ENCODE assay signal across 17 cellular contexts in genomic region chr15:48904758-48905157, GRCh38. TPM values are rescaled to one million over a fixed set of nuclear protein-coding genes. Genes with fewer than 3 reads are reported as not detected.
A peak's percentile ranks its signal among the peaks of the same experiment; 100 is the strongest.
DNase-seq lines count a peak whose midpoint lies in the region; ATAC-seq and TF ChIP-seq lines count a peak whose summit lies in the region.
"Had no signal": no experiment of that assay in that cellular context is flagged by ENCODE, and none has a peak within 500 bp of the region (broad histone marks: within the 10 kb centered on the region; RNA-seq: fewer than 3 reads in every experiment).

No MANE protein-coding gene starts in this region.

- no peaks in the 10 kb centered on the region for H4K20me1 ChIP-seq in IMR-90 (ENCODE audit: insufficient read depth, low read length)

- TF ChIP-seq CTCF in HEK293 (tag by site-specific recombination; IDR thresholded peaks at IDR 0.05) = no peak
- TF ChIP-seq CTCF in IMR-90 (conservative IDR thresholded peaks at IDR 0.05; ENCODE audit: low read depth, low read length) = no peak
- no peak for TF ChIP-seq CTCF in ascending aorta (IDR thresholded peaks at IDR 0.05)
- TF ChIP-seq CTCF in dorsolateral prefrontal cortex (IDR thresholded peaks at IDR 0.05 in 54 of 56, conservative IDR thresholded peaks at IDR 0.05 in 2 of 56; ENCODE audit: low read depth in 1 of 56, partially characterized antibody in 56 of 56) = no peak

- H3K18ac ChIP-seq in IMR-90 (ENCODE audit: low read depth, low read length) (no peak overlapping the region), mesenchymal stem cell (ENCODE audit: low read depth in 1 of 2, low read length in 2 of 2) (no peak overlapping the region)

- H3K9ac ChIP-seq in IMR-90 (ENCODE audit: low read depth, low read length) (no peak overlapping the region), mesenchymal stem cell (ENCODE audit: low read length) (no peak overlapping the region)
- H3K9ac ChIP-seq: GM23248 had no signal

- H2BK12ac ChIP-seq in mesenchymal stem cell (ENCODE audit: low read length in 2 of 2) = no peak overlapping the region

- H2BK5ac ChIP-seq in IMR-90 (ENCODE audit: low read depth, low read length, poor library complexity, severe bottlenecking) (no peak overlapping the region), mesenchymal stem cell (ENCODE audit: low read depth, low read length, poor library complexity, severe bottlenecking) (no peak overlapping the region)

- H4K8ac ChIP-seq in IMR-90 (ENCODE audit: low read depth in 2 of 2, low read length in 2 of 2) (no peak overlapping the region), mesenchymal stem cell (ENCODE audit: low read length) (no peak overlapping the region)

- no peak overlapping the region for H4K5ac ChIP-seq in IMR-90 (ENCODE audit: low read depth, low read length)

- POLR2A ChIA-PET in HEK293 (lab: Yijun Ruan, JAX) = no interaction called here
- POLR2A ChIA-PET in IMR-90 (lab: Charles Lee; ENCODE audit: unreplicated experiment) = no interaction called here

- intact Hi-C loops in IMR-90 (cut with micrococcal nuclease) = no loop called here
- intact Hi-C loops in ascending aorta (cut with DNase I) = no loop called here
- intact Hi-C loops in dorsolateral prefrontal cortex (cut with DNase I) = no loop called here

- H3K4me3 ChIP-seq in HEK293 (ENCODE audit: low read depth, low read length) (no peak overlapping the region), IMR-90 (ENCODE audit: insufficient read depth, low read depth, low read length) (no peak overlapping the region), ascending aorta (no peak overlapping the region), mesenchymal stem cell (ENCODE audit: insufficient read depth in 1 of 2, low read depth in 1 of 2, low read length in 2 of 2) (no peak overlapping the region), dorsolateral prefrontal cortex (no peak overlapping the region)
- H3K4me3 ChIP-seq: GM23248, HAP-1 had no signal

- no peak overlapping the region for H3K4me2 ChIP-seq in IMR-90 (ENCODE audit: low read depth, low read length)
- no peak overlapping the region for H3K4me2 ChIP-seq in mesenchymal stem cell (ENCODE audit: low read length, poor library complexity, severe bottlenecking)

- no peak overlapping the region for H3K56ac ChIP-seq in IMR-90 (ENCODE audit: extremely low read depth, insufficient read depth, low read length)

- BruUV-seq in IMR-90 (replicated peaks; lab: Mats Ljungman, UMichigan) = no TSS peak

- in situ Hi-C loops in IMR-90 (cut with MboI; ENCODE audit: low sequenced_read_pairs) = no loop called here

- CTCF ChIA-PET in HEK293 (lab: Yijun Ruan, JAX) (no interaction called here), IMR-90 (lab: Yijun Ruan, JAX) (interaction anchor here (0.6 kb wide), 1 partner anchor 12 kb away, joined by 4 read pairs; no protein-coding TSS in a partner anchor)

- H3K9me3 ChIP-seq in HEK293 (ENCODE audit: control insufficient read depth, insufficient read depth, low read depth, low read length) (no peaks in the 10 kb centered on the region), IMR-90 (ENCODE audit: control insufficient read depth, insufficient read depth, low read length) (no peaks in the 10 kb centered on the region), ascending aorta (no peaks in the 10 kb centered on the region), mesenchymal stem cell (ENCODE audit: control insufficient read depth, low read length) (no peaks in the 10 kb centered on the region)
- H3K9me3 ChIP-seq: BE2C, HAP-1 had no signal

- no peak overlapping the region for H2BK15ac ChIP-seq in IMR-90 (ENCODE audit: low read depth, low read length)
- H2BK15ac ChIP-seq in mesenchymal stem cell (ENCODE audit: low read depth, poor library complexity, severe bottlenecking) = no peak overlapping the region

- TF ChIP-seq RAD21 in IMR-90 (IDR thresholded peaks at IDR 0.05; ENCODE audit: low read length) = no peak

- peak overlapping the region; percentile 53; the same call in 1 of the 2 replicates for H2AK5ac ChIP-seq in IMR-90 (ENCODE audit: low read depth, low read length)
- no peak overlapping the region for H2AK5ac ChIP-seq in mesenchymal stem cell (ENCODE audit: low read length, severe bottlenecking)

- no peak overlapping the region for H3K14ac ChIP-seq in IMR-90 (replicated peaks; ENCODE audit: low read depth, low read length)
- no peak overlapping the region for H3K14ac ChIP-seq in mesenchymal stem cell (ENCODE audit: low read length in 2 of 2)

- dilution Hi-C loops in IMR-90 (cut with HindIII; ENCODE audit: low sequenced_read_pairs, unreplicated experiment) = no loop called here

- 82% methylated on average over 2 of the region's 4 CpGs; no CpG with 5 or more reads in 1 of the 2 experiments for WGBS in IMR-90 (ENCODE audit: extremely low coverage in 2 of 2, insufficient read length in 1 of 2), 2 experiments
- 93% methylated on average over 4 of the region's 4 CpGs for WGBS in mesenchymal stem cell

- H3K4ac ChIP-seq in IMR-90 (ENCODE audit: low read depth, low read length) (no peak overlapping the region), mesenchymal stem cell (ENCODE audit: low read depth in 1 of 2, low read length in 2 of 2) (no peak overlapping the region)

- no peak for ATAC-seq in IMR-90 (ENCODE audit: low read depth)
- ATAC-seq in GM21717 (IDR thresholded peaks at IDR 0.05; ENCODE audit: unreplicated experiment) = no peak
- ATAC-seq in GM19463 (IDR thresholded peaks at IDR 0.05; ENCODE audit: unreplicated experiment) = no peak

- DNase-seq in IMR-90 (no peak), ascending aorta (ENCODE audit: low spot score in 2 of 2) (no peak), mesenchymal stem cell (no peak), dorsolateral prefrontal cortex (no peak)
- no peak for DNase-seq in activated T-cell treated with anti-CD3 and anti-CD28 coated beads, Interleukin-2, amount 50 U/mL, for 1 hour
- DNase-seq: ACHN; BE2C; C1 segment of cervical spinal cord; CD4-positive, CD25-positive, alpha-beta regulatory T cell; CD8-positive, alpha-beta memory T cell; COR-L47; GM23248 had no signal

- H3K23ac ChIP-seq in IMR-90 (ENCODE audit: low read depth, low read length) (no peak overlapping the region), mesenchymal stem cell (ENCODE audit: low read length in 2 of 2) (peak overlapping the region in 1 of 2 experiments; percentile 89)

- H3K27ac ChIP-seq in HEK293 (ENCODE audit: extremely low read depth, low read depth, low read length) (no peak overlapping the region), IMR-90 (ENCODE audit: insufficient read depth, low read length) (no peak overlapping the region), ascending aorta (peak overlapping the region; percentile 54 to 56), mesenchymal stem cell (ENCODE audit: low read length, poor library complexity, severe bottlenecking) (no peak overlapping the region), dorsolateral prefrontal cortex (peak overlapping the region in 2 of 59 donors; percentile 0 to 48)
- H3K27ac ChIP-seq: GM23248 had no signal

- H3K27me3 ChIP-seq in IMR-90 (ENCODE audit: control insufficient read depth, insufficient read depth, low read length) = no peaks in the 10 kb centered on the region
- no peaks in the 10 kb centered on the region for H3K27me3 ChIP-seq in ascending aorta
- H3K27me3 ChIP-seq in mesenchymal stem cell (ENCODE audit: control insufficient read depth in 1 of 2, insufficient read depth in 1 of 2, low read length in 2 of 2) = no peaks in the 10 kb centered on the region
- no peaks in the 10 kb centered on the region for H3K27me3 ChIP-seq in dorsolateral prefrontal cortex
- H3K27me3 ChIP-seq: BE2C had no signal

- no peaks in the 10 kb centered on the region for H3K4me1 ChIP-seq in HEK293 (ENCODE audit: control insufficient read depth, insufficient read depth, low read length)
- H3K4me1 ChIP-seq in IMR-90 (ENCODE audit: control insufficient read depth, insufficient read depth, low read length) = no peaks in the 10 kb centered on the region; the same call in 1 of the 2 replicates
- H3K4me1 ChIP-seq in ascending aorta = no peaks in the 10 kb centered on the region
- H3K4me1 ChIP-seq in mesenchymal stem cell (ENCODE audit: control insufficient read depth, insufficient read depth, low read depth, low read length) = no peaks in the 10 kb centered on the region
- H3K4me1 ChIP-seq: BE2C had no signal

- H2AFZ ChIP-seq in IMR-90 (replicated peaks; ENCODE audit: low read length, poor library complexity) = no peak overlapping the region
- H2AFZ ChIP-seq in mesenchymal stem cell (ENCODE audit: low read depth, low read length) = peak overlapping the region; percentile 42
- H2AFZ ChIP-seq: GM23248 had no signal

- no peak overlapping the region for H2BK20ac ChIP-seq in IMR-90 (ENCODE audit: low read depth, low read length)

- H3K36me3 ChIP-seq in HEK293 (ENCODE audit: control insufficient read depth in 2 of 2, insufficient read depth in 1 of 2, low read length in 2 of 2) (no peaks in the 10 kb centered on the region), IMR-90 (ENCODE audit: control insufficient read depth, insufficient read depth, low read length) (no peaks in the 10 kb centered on the region), ascending aorta (no peaks in the 10 kb centered on the region), mesenchymal stem cell (ENCODE audit: control insufficient read depth in 1 of 2, insufficient read depth in 2 of 2, low read depth in 1 of 2, low read length in 2 of 2) (no peaks in the 10 kb centered on the region)
- H3K36me3 ChIP-seq: BE2C, HAP-1 had no signal

- H3K9me1 ChIP-seq in IMR-90 (ENCODE audit: insufficient read depth, low read length) = peaks cover 7% of the 10 kb centered on the region

- H3K79me1 ChIP-seq in IMR-90 (ENCODE audit: low read depth in 1 of 2, low read length in 2 of 2) = peaks cover 4 to 7% of the 10 kb centered on the region in 2 experiments
- H3K79me1 ChIP-seq in mesenchymal stem cell (replicated peaks; ENCODE audit: low read length, poor library complexity, severe bottlenecking) = no peaks in the 10 kb centered on the region

- H2AK9ac ChIP-seq in IMR-90 (replicated peaks; ENCODE audit: low read depth, low read length, poor library complexity) = no peak overlapping the region

- no peak for TF ChIP-seq POLR2A in IMR-90 (IDR thresholded peaks at IDR 0.05; ENCODE audit: low read depth, low read length)

- H4K91ac ChIP-seq in IMR-90 (ENCODE audit: insufficient read depth, low read depth, low read length) (no peak overlapping the region), mesenchymal stem cell (ENCODE audit: low read length) (no peak overlapping the region)

- H2BK120ac ChIP-seq in IMR-90 (ENCODE audit: low read depth, low read length) (no peak overlapping the region), mesenchymal stem cell (ENCODE audit: low read depth, low read length) (no peak overlapping the region)

RNA-seq across cellular contexts. Expression of gene EID1, which starts 26.8 kb away (rescaled TPM):
- total RNA-seq in IMR-90 (2012; rRNA removed) (147 and 308 TPM in 2 replicates), ascending aorta (247 TPM), dorsolateral prefrontal cortex (100 to 1,000 TPM; 107 to 240 (median 184) TPM)
- polyA plus RNA-seq in IMR-90 (2012; rRNA removed) = 162 and 191 TPM in 2 replicates
- 116 and 250 TPM in 2 replicates for polyA plus RNA-seq in IMR-90 (2012; cell fraction: cytosol; rRNA removed)
- 31.4 and 62.4 TPM in 2 replicates for polyA plus RNA-seq in IMR-90 (2012; cell fraction: nucleus; rRNA removed; ENCODE audit: low replicate concordance)
- polyA plus RNA-seq in mesenchymal stem cell (2013, experiment 1 of 2) = 264 TPM
- polyA plus RNA-seq in mesenchymal stem cell (2013, experiment 2 of 2) = 277 TPM

RNA-seq across cellular contexts. Expression of gene SHC4, which starts 59.0 kb away (rescaled TPM):
- total RNA-seq in IMR-90 (2012; rRNA removed) = 2.5 and 2.7 TPM in 2 replicates
- polyA plus RNA-seq in IMR-90 (2012; rRNA removed) = 0.91 and 0.95 TPM in 2 replicates
- 0.34 and 0.49 TPM in 2 replicates for polyA plus RNA-seq in IMR-90 (2012; cell fraction: cytosol; rRNA removed)
- 0.65 and 2.8 TPM in 2 replicates for polyA plus RNA-seq in IMR-90 (2012; cell fraction: nucleus; rRNA removed; ENCODE audit: low replicate concordance)
- total RNA-seq in ascending aorta = 7.2 TPM
- polyA plus RNA-seq in mesenchymal stem cell (2013, experiment 1 of 2) = 1.6 TPM
- polyA plus RNA-seq in mesenchymal stem cell (2013, experiment 2 of 2) = 1.7 TPM
- total RNA-seq in dorsolateral prefrontal cortex = 10 to 100 TPM in 97 of 120 experiments, 1 to 10 TPM in 23; 4.1 to 69.2 (median 16.4) TPM
- total RNA-seq: CD4-positive, CD25-positive, alpha-beta regulatory T cell; HT-29 had no signal
- polyA plus RNA-seq: CD4-positive, CD25-positive, alpha-beta regulatory T cell; CD8-positive, alpha-beta memory T cell had no signal

Comparison
In these comparisons a context has a peak if more than half of its experiments do, and no peak if none do; other contexts are left out.
1. H3K27ac ChIP-seq: peak in ascending aorta (2 of 2); none in HEK293 (single experiment), IMR-90 (single experiment) and mesenchymal stem cell (single experiment).